12 cellular contexts compared by ENCODE assay signal in genomic region chr2:85768713-85769112, GRCh38. TPM values are rescaled to one million over a fixed set of nuclear protein-coding genes. Genes with fewer than 3 reads are reported as not detected.
DNase-seq lines count a peak whose midpoint lies in the region; ATAC-seq and TF ChIP-seq lines count a peak whose summit lies in the region.
"Had no signal": no experiment of that assay in that cellular context is flagged by ENCODE, and none has a peak within 500 bp of the region (broad histone marks: within the 10 kb centered on the region; RNA-seq: fewer than 3 reads in every experiment).

No MANE protein-coding gene starts in this region.

- H3K4me3 Mint-ChIP-seq in brain = peak overlapping the region in 3 of 5 experiments; percentile 12 to 51 (median 39)
- H3K4me3 Mint-ChIP-seq: CD4-positive, alpha-beta T cell had no signal

- H3K4me1 Mint-ChIP-seq in brain = peaks cover 97% of the 10 kb centered on the region

- no peaks in the 10 kb centered on the region for H3K36me3 Mint-ChIP-seq in brain

- no peak overlapping the region for H2AFZ ChIP-seq in ACC112 (ENCODE audit: low read length, unreplicated experiment)

- H3K4me3 ChIP-seq in ACC112 (ENCODE audit: low read depth, low read length) (peak overlapping the region; percentile 22; the same call in 1 of the 2 replicates), lower leg skin (ENCODE audit: low read depth, poor library complexity, severe bottlenecking) (no peak overlapping the region)

- H3K27me3 ChIP-seq in ACC112 (ENCODE audit: insufficient read depth, low read length) = no peaks in the 10 kb centered on the region

- peaks cover 0 to 2% (median 0%) of the 10 kb centered on the region in 5 experiments for H3K9me3 Mint-ChIP-seq in brain
- H3K9me3 Mint-ChIP-seq: CD4-positive, alpha-beta T cell had no signal

- H3K79me2 ChIP-seq in ACC112 (ENCODE audit: control insufficient read depth, insufficient read depth, low read length, unreplicated experiment) = peaks cover 23% of the 10 kb centered on the region

- ATAC-seq in GM18868 (IDR thresholded peaks at IDR 0.05; ENCODE audit: unreplicated experiment) (no peak), GM19455 (IDR thresholded peaks at IDR 0.05; ENCODE audit: unreplicated experiment) (no peak)

- TF ChIP-seq POLR2A in lower leg skin (IDR thresholded peaks at IDR 0.05) = no peak

- H3K36me3 ChIP-seq in ACC112 (ENCODE audit: insufficient read depth, low read length) = peaks cover 6% of the 10 kb centered on the region

- DNase-seq in NCI-H1694 treated with DMSO at 0.1 percent for 48 hours (lab: John Stamatoyannopoulos, UW) (peak; percentile 40), lung microvascular endothelial cell (ENCODE audit: low read depth in 2 of 2) (peak; percentile 50 to 51), NOMO-1 treated with dmso at 0.1 percent for 144 hours (lab: John Stamatoyannopoulos, UW; ENCODE audit: unreplicated experiment) (no peak), lower leg skin (ENCODE audit: low spot score in 2 of 2) (no peak)
- DNase-seq: activated naive CD4-positive, alpha-beta T cell treated with Interleukin-2 at 50 U/mL for 16 hours; CD4-positive, alpha-beta T cell; erythroblast; nucleus accumbens had no signal

- H3K27me3 Mint-ChIP-seq in brain = peaks cover 10% of the 10 kb centered on the region

- 36 to 51% methylated on average over 8 of the region's 8 CpGs for WGBS in lower leg skin, 2 donors

- intact Hi-C loops in lower leg skin (cut with DNase I; ENCODE audit: low total_unique reads) = no loop called here

- H3K27ac Mint-ChIP-seq in brain = peak overlapping the region; percentile 52 to 97 (median 89)
- H3K27ac Mint-ChIP-seq: CD4-positive, alpha-beta T cell had no signal

- TF ChIP-seq CTCF in brain (conservative IDR thresholded peaks at IDR 0.05) (no peak), lower leg skin (IDR thresholded peaks at IDR 0.05) (no peak)

- peak overlapping the region; percentile 42; the same call in 1 of the 2 replicates for H3K27ac ChIP-seq in ACC112 (ENCODE audit: low read depth, low read length)

- peaks cover 64% of the 10 kb centered on the region for H3K4me1 ChIP-seq in ACC112 (ENCODE audit: control insufficient read depth, insufficient read depth, low read length, unreplicated experiment)

RNA-seq across cellular contexts. Expression of gene ATOH8, which starts 14.9 kb away (rescaled TPM):
- 15.8 TPM for polyA plus RNA-seq in brain (ENCODE audit: insufficient read depth, low read depth, low replicate concordance)
- total RNA-seq in lung microvascular endothelial cell = 9.8 and 44.6 TPM in 2 replicates
- total RNA-seq in lower leg skin = 10 to 100 TPM; 27.3 to 79.8 (median 33.7) TPM
- total RNA-seq: CD4-positive, alpha-beta T cell had no signal

Comparison
In these comparisons a context has a peak if more than half of its experiments do, and no peak if none do; other contexts are left out.
1. DNase-seq: peak in NCI-H1694 treated with DMSO at 0.1 percent for 48 hours (single experiment) and lung microvascular endothelial cell (2 of 2); none in NOMO-1 treated with dmso at 0.1 percent for 144 hours (single experiment) and lower leg skin (0 of 2).